In the genomic region with DNA sequence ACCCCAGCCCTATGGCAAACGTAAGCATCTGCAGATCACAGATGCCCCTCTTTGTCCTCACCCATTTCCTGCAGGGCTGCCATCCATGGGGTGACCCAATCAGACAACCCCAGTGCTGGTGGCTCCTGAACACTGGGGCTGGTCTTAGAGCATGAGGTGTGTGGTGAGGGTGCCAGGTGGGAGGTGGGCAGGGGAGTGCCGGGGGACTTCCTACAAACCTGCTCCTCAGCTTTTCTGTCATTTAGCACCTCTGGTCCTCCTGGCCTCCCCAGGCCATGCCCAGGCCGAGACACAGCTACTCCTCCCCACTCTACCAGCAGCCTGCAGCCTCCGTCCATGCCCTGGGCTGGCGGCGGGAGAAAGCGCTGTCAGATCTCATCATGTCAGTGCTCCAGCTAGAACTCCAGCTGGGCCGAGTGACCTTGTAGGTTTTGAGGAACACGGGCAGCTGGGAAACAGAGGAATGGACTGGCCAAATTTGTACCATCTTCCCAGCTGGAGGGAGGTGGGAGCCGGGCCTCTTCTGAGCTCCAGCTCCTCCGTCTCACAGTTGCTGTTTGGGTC, we compare ENCODE assay signal across 33 cellular contexts.
"Had no signal": no experiment of that assay in that cellular context is flagged by ENCODE, and none has a peak within 500 bp of the region (broad histone marks: within the 10 kb centered on the region; RNA-seq: fewer than 3 reads in every experiment).

No MANE protein-coding gene starts in this region.

- DNase-seq: activated B cell treated with CpG ODN at 0.5 μM for 24 hours; activated CD4-positive, alpha-beta memory T cell treated with anti-CD3 and anti-CD28 coated beads for 36 hours; activated CD4-positive, alpha-beta T cell treated with anti-CD3 and anti-CD28 coated beads for 36 hours; activated CD4-positive, alpha-beta T cell treated with anti-CD3 and anti-CD28 coated beads, Interleukin-2, amount 10 ng/mL, durations not matched to agents 24 days and 14 days; activated CD8-positive, alpha-beta memory T cell treated with anti-CD3 and anti-CD28 coated beads, Interleukin-2, amount 50 U/mL, for 48 hours; activated naive CD4-positive, alpha-beta T cell treated with anti-CD3 and anti-CD28 coated beads for 36 hours; activated naive CD8-positive, alpha-beta T cell treated with anti-CD3 and anti-CD28 coated beads for 36 hours; activated naive CD8-positive, alpha-beta T cell treated with anti-CD3 and anti-CD28 coated beads, Interleukin-2, amount 50 U/mL, for 24 hours; activated T-cell treated with anti-CD3 and anti-CD28 coated beads for 4 hours; activated T-cell treated with anti-CD3 and anti-CD28 coated beads, Interleukin-2, amount 50 U/mL, for 24 hours; activated T-cell treated with anti-CD3 and anti-CD28 coated beads, Interleukin-2, amount 50 U/mL, for 72 hours; adrenal gland; amygdala; aorta; body of pancreas; caudate nucleus; cortex of kidney; dermis blood vessel endothelial cell; effector CD4-positive, alpha-beta T cell; effector memory CD8-positive, alpha-beta T cell; erythroblast; foreskin keratinocyte; gastrocnemius medialis; SW 1271; T-cell; T-helper 17 cell; T1000; WERI-Rb-1 had no signal

- FAIRE-seq: colon had no signal

- H3K9me3 ChIP-seq: adrenal gland, body of pancreas, esophagus muscularis mucosa, gastrocnemius medialis had no signal

- ATAC-seq: activated CD4-positive, alpha-beta T cell treated with anti-CD3 and anti-CD28 coated beads for 36 hours; activated CD4-positive, CD25-positive, alpha-beta regulatory T cell treated with anti-CD3 and anti-CD28 coated beads, Interleukin-2, amount 50 U/mL, for 24 hours; activated naive CD8-positive, alpha-beta T cell treated with anti-CD3 and anti-CD28 coated beads, Interleukin-2, amount 50 U/mL, for 24 hours; activated T-cell treated with anti-CD3 and anti-CD28 coated beads, Interleukin-2, amount 50 U/mL, for 72 hours; body of pancreas; effector memory CD8-positive, alpha-beta T cell; foreskin keratinocyte; gastrocnemius medialis; T-cell; T-helper 17 cell had no signal

- H3K9me3 Mint-ChIP-seq: activated B cell treated with CpG ODN at 0.5 μM for 24 hours; activated CD4-positive, alpha-beta memory T cell treated with anti-CD3 and anti-CD28 coated beads for 36 hours; activated CD4-positive, alpha-beta T cell treated with anti-CD3 and anti-CD28 coated beads, Interleukin-2, amount 10 ng/mL, durations not matched to agents 24 days and 14 days; activated naive CD4-positive, alpha-beta T cell treated with anti-CD3 and anti-CD28 coated beads for 36 hours; activated naive CD4-positive, alpha-beta T cell treated with anti-CD3 and anti-CD28 coated beads, Interleukin-2, amount 50 U/mL, for 24 hours; activated naive CD8-positive, alpha-beta T cell treated with anti-CD3 and anti-CD28 coated beads for 36 hours; activated naive CD8-positive, alpha-beta T cell treated with anti-CD3 and anti-CD28 coated beads, Interleukin-2, amount 50 U/mL, for 24 hours; activated T-cell treated with anti-CD3 and anti-CD28 coated beads, Interleukin-2, amount 50 U/mL, for 24 hours; activated T-cell treated with anti-CD3 and anti-CD28 coated beads, Interleukin-2, amount 50 U/mL, for 72 hours; effector memory CD8-positive, alpha-beta T cell; T-cell; T-helper 2 cell treated with Interferon-gamma antibody and Interleukin-4, amounts not matched to agents 5 μg/mL and 100 μg/mL, for 36 hours had no signal

- H3K4me1 ChIP-seq: adrenal gland, body of pancreas, foreskin keratinocyte, gastrocnemius medialis had no signal

- H3K4me3 ChIP-seq: adrenal gland, body of pancreas, esophagus muscularis mucosa, gastrocnemius medialis had no signal

- H3K27me3 ChIP-seq: adrenal gland, body of pancreas had no signal

- H3K36me3 ChIP-seq: adrenal gland, esophagus muscularis mucosa, gastrocnemius medialis, WERI-Rb-1 had no signal

- H3K4me1 Mint-ChIP-seq: activated B cell treated with CpG ODN at 0.5 μM for 24 hours; activated CD4-positive, alpha-beta T cell treated with anti-CD3 and anti-CD28 coated beads for 36 hours; activated CD4-positive, alpha-beta T cell treated with anti-CD3 and anti-CD28 coated beads, Interleukin-2, amount 10 ng/mL, durations not matched to agents 24 days and 14 days; activated naive CD4-positive, alpha-beta T cell treated with anti-CD3 and anti-CD28 coated beads, Interleukin-2, amount 50 U/mL, for 24 hours; activated naive CD8-positive, alpha-beta T cell treated with anti-CD3 and anti-CD28 coated beads for 36 hours; activated naive CD8-positive, alpha-beta T cell treated with anti-CD3 and anti-CD28 coated beads, Interleukin-2, amount 50 U/mL, for 24 hours; T-cell; T-helper 17 cell had no signal

- H3K36me3 Mint-ChIP-seq: activated CD4-positive, alpha-beta memory T cell treated with anti-CD3 and anti-CD28 coated beads for 36 hours; activated naive CD4-positive, alpha-beta T cell treated with anti-CD3 and anti-CD28 coated beads, Interleukin-2, amount 50 U/mL, for 24 hours; activated naive CD8-positive, alpha-beta T cell treated with anti-CD3 and anti-CD28 coated beads for 36 hours; T-cell had no signal

- H3K27ac Mint-ChIP-seq: activated B cell treated with CpG ODN at 0.5 μM for 24 hours; activated CD4-positive, alpha-beta memory T cell treated with anti-CD3 and anti-CD28 coated beads for 36 hours; activated CD4-positive, alpha-beta T cell treated with anti-CD3 and anti-CD28 coated beads for 36 hours; activated CD4-positive, alpha-beta T cell treated with anti-CD3 and anti-CD28 coated beads, Interleukin-2, amount 10 ng/mL, durations not matched to agents 24 days and 14 days; activated naive CD4-positive, alpha-beta T cell treated with anti-CD3 and anti-CD28 coated beads for 36 hours; activated naive CD4-positive, alpha-beta T cell treated with anti-CD3 and anti-CD28 coated beads, Interleukin-2, amount 50 U/mL, for 24 hours; activated naive CD8-positive, alpha-beta T cell treated with anti-CD3 and anti-CD28 coated beads for 36 hours; activated naive CD8-positive, alpha-beta T cell treated with anti-CD3 and anti-CD28 coated beads, Interleukin-2, amount 50 U/mL, for 24 hours; activated T-cell treated with anti-CD3 and anti-CD28 coated beads, Interleukin-2, amount 50 U/mL, for 24 hours; activated T-cell treated with anti-CD3 and anti-CD28 coated beads, Interleukin-2, amount 50 U/mL, for 72 hours; effector memory CD8-positive, alpha-beta T cell; T-cell; T-helper 17 cell; T-helper 2 cell treated with Interferon-gamma antibody and Interleukin-4, amounts not matched to agents 5 μg/mL and 100 μg/mL, for 36 hours had no signal

- H3K27ac ChIP-seq: adrenal gland, body of pancreas, esophagus muscularis mucosa, foreskin keratinocyte, gastrocnemius medialis had no signal

- H3K4me3 Mint-ChIP-seq: activated B cell treated with CpG ODN at 0.5 μM for 24 hours; activated CD4-positive, alpha-beta memory T cell treated with anti-CD3 and anti-CD28 coated beads for 36 hours; activated CD4-positive, alpha-beta T cell treated with anti-CD3 and anti-CD28 coated beads for 36 hours; activated CD4-positive, alpha-beta T cell treated with anti-CD3 and anti-CD28 coated beads, Interleukin-2, amount 10 ng/mL, durations not matched to agents 24 days and 14 days; activated naive CD4-positive, alpha-beta T cell treated with anti-CD3 and anti-CD28 coated beads for 36 hours; activated naive CD4-positive, alpha-beta T cell treated with anti-CD3 and anti-CD28 coated beads, Interleukin-2, amount 50 U/mL, for 24 hours; activated naive CD8-positive, alpha-beta T cell treated with anti-CD3 and anti-CD28 coated beads for 36 hours; activated naive CD8-positive, alpha-beta T cell treated with anti-CD3 and anti-CD28 coated beads, Interleukin-2, amount 50 U/mL, for 24 hours; activated T-cell treated with anti-CD3 and anti-CD28 coated beads, Interleukin-2, amount 50 U/mL, for 24 hours; activated T-cell treated with anti-CD3 and anti-CD28 coated beads, Interleukin-2, amount 50 U/mL, for 72 hours; effector memory CD8-positive, alpha-beta T cell; T-cell; T-helper 17 cell; T-helper 2 cell treated with Interferon-gamma antibody and Interleukin-4, amounts not matched to agents 5 μg/mL and 100 μg/mL, for 36 hours had no signal
